ENCODE assay signal across 24 cellular contexts in genomic region chr2:107737764-107738163, GRCh38.
"Had no signal": no experiment of that assay in that cellular context is flagged by ENCODE, and none has a peak within 500 bp of the region (broad histone marks: within the 10 kb centered on the region; RNA-seq: fewer than 3 reads in every experiment).

No MANE protein-coding gene starts in this region.

- H3K27me3 ChIP-seq: esophagus squamous epithelium, hepatocyte, neural progenitor cell, pancreas, right lobe of liver, spleen, tibial artery, upper lobe of left lung, uterus had no signal

- H3K4me1 ChIP-seq: neural progenitor cell, pancreas, prostate gland, right lobe of liver, spleen, upper lobe of left lung, uterus had no signal

- H3K9me3 ChIP-seq: esophagus squamous epithelium, pancreas, prostate gland, right lobe of liver, spleen, tibial artery, upper lobe of left lung, uterus had no signal

- H3K36me3 ChIP-seq: esophagus squamous epithelium, neural progenitor cell, pancreas, prostate gland, right lobe of liver, spleen, tibial artery, upper lobe of left lung, uterus had no signal

- ATAC-seq: effector memory CD8-positive, alpha-beta T cell; left colon; left ventricle myocardium superior; natural killer cell treated with Interleukin-12 subunit alpha and Interleukin-12 subunit beta and Interleukin-15 and Interleukin-18, amount 100 ng/mL, for 72 hours; pancreas; right lobe of liver; stimulated activated memory B cell treated with anti-CD40 and anti-IgM and Interleukin-4, amounts not matched to agents 10 μg/mL and 1 μg/mL and 100 μg/mL, for 72 hours had no signal

- H3K4me3 ChIP-seq: esophagus squamous epithelium, hepatocyte, lung, neural progenitor cell, pancreas, prostate gland, right lobe of liver, spleen, tibial artery, upper lobe of left lung, uterus had no signal

- H3K27ac ChIP-seq: esophagus squamous epithelium, hepatocyte, neural progenitor cell, pancreas, prostate gland, right lobe of liver, spleen, tibial artery, upper lobe of left lung, uterus had no signal

- DNase-seq: effector memory CD8-positive, alpha-beta T cell; esophagus squamous epithelium; foreskin fibroblast; head of caudate nucleus; left colon; left ventricle myocardium superior; midbrain; nucleus accumbens; pancreas; retina; right lobe of liver; spleen; stimulated activated CD4-positive, alpha-beta T cell treated with anti-CD3 and anti-CD28 coated beads, Interleukin-15, amount 100 ng/mL, for 24 hours; stimulated activated CD4-positive, alpha-beta T cell treated with anti-CD3 and anti-CD28 coated beads, Interleukin-1b, Interleukin-23, amount 100 ng/mL, for 48 hours; stimulated activated CD4-positive, alpha-beta T cell treated with anti-CD3 and anti-CD28 coated beads, Interleukin-4, amount 100 ng/mL, for 24 hours; tibial artery; upper lobe of left lung; uterus had no signal
